8 cellular contexts compared by ENCODE assay signal in genomic region chr2:135052042-135052876, GRCh38. TPM values are rescaled to one million over a fixed set of nuclear protein-coding genes. Genes with fewer than 3 reads are reported as not detected.
DNase-seq lines count a peak whose midpoint lies in the region; ATAC-seq, FAIRE-seq and TF ChIP-seq lines count a peak whose summit lies in the region.

RAB3GAP1 (plus strand) TSS chr2:135052292; CDS start chr2:135052308, 16 bp downstream.

- 0 to 1% methylated on average over 45 of the region's 45 CpGs for WGBS in pancreas, 2 donors
- 0 to 1% methylated on average over 41 to 45 of the region's 45 CpGs for WGBS in thyroid gland, 2 donors

- H4K20me1 ChIP-seq in SU-DHL-6 (ENCODE audit: low read depth, low read length), result 0 out of 2 replicates have a peak, but pooled peaks cover 3% of the 10 kb centered on the region

- H3K27ac Mint-ChIP-seq in activated naive CD8-positive, alpha-beta T cell treated with anti-CD3 and anti-CD28 coated beads, Interleukin-2, amount 10 ng/mL, durations not matched to agents 7 days and 5 days, result peak within 1 kb of the TSS; percentile 99

- H3K36me3 Mint-ChIP-seq in activated naive CD8-positive, alpha-beta T cell treated with anti-CD3 and anti-CD28 coated beads, Interleukin-2, amount 10 ng/mL, durations not matched to agents 7 days and 5 days, result peaks cover 12% of the 10 kb centered on the region

- TF ChIP-seq POLR2A in GM10847 (IDR thresholded peaks at IDR 0.05; ENCODE audit: extremely low read depth, insufficient read length) (peak; percentile 63), thyroid gland (IDR thresholded peaks at IDR 0.05) (peak in 1 of 2 donors; percentile 51)

- H3K9me3 Mint-ChIP-seq in activated naive CD8-positive, alpha-beta T cell treated with anti-CD3 and anti-CD28 coated beads, Interleukin-2, amount 10 ng/mL, durations not matched to agents 7 days and 5 days, result no peaks in the 10 kb centered on the region

- H3K9me2 ChIP-seq in SU-DHL-6 (replicated peaks; ENCODE audit: insufficient read depth, low read length), result no peaks in the 10 kb centered on the region

- H3K9me3 ChIP-seq in SU-DHL-6 (ENCODE audit: insufficient read depth, low read length) (no peaks in the 10 kb centered on the region), pancreas (no peaks in the 10 kb centered on the region), thyroid gland (no peaks in the 10 kb centered on the region)

- DNase-seq in NCI-H1092 (lab: John Stamatoyannopoulos, UW) (peak; percentile 36), Right ventricle myocardium superior (peak; percentile 82), pancreas (peak; percentile 62 to 81 (median 73)), thyroid gland (peak; percentile 76)
- peak; percentile 92 for DNase-seq in activated naive CD8-positive, alpha-beta T cell treated with anti-CD3 and anti-CD28 coated beads, Interleukin-2, amount 10 ng/mL, durations not matched to agents 7 days and 5 days

- H3K27ac ChIP-seq in SU-DHL-6 (ENCODE audit: low read depth, low read length) (peak within 1 kb of the TSS; percentile 85), pancreas (peak within 1 kb of the TSS; percentile 83 to 97 (median 90)), thyroid gland (peak within 1 kb of the TSS; percentile 86 to 98 (median 96))

- peak within 1 kb of the TSS; percentile 73 for H3K4me2 ChIP-seq in SU-DHL-6 (ENCODE audit: low read depth, low read length, poor library complexity, severe bottlenecking)

- H2AFZ ChIP-seq in SU-DHL-6 (ENCODE audit: low read depth, low read length, severe bottlenecking), result peak within 1 kb of the TSS; percentile 85

- intact Hi-C loops in Right ventricle myocardium superior (cut with DNase I), result no loop called here
- intact Hi-C loops in pancreas (cut with DNase I), result no loop called here
- intact Hi-C loops in thyroid gland (cut with DNase I), result no loop called here

- H3K4me1 Mint-ChIP-seq in activated naive CD8-positive, alpha-beta T cell treated with anti-CD3 and anti-CD28 coated beads, Interleukin-2, amount 10 ng/mL, durations not matched to agents 7 days and 5 days, result peaks cover 34% of the 10 kb centered on the region

- H3K79me2 ChIP-seq in SU-DHL-6 (ENCODE audit: insufficient read depth, low read length), result peaks cover 51% of the 10 kb centered on the region

- FAIRE-seq in pancreas (lab: Jason Lieb, UNC), result no peak

- ATAC-seq in HG02610 (IDR thresholded peaks at IDR 0.05; ENCODE audit: unreplicated experiment), result peak; percentile 87
- peak; percentile 80 for ATAC-seq in activated naive CD8-positive, alpha-beta T cell treated with anti-CD3 and anti-CD28 coated beads, Interleukin-2, amount 10 ng/mL, durations not matched to agents 7 days and 5 days (ENCODE audit: low read depth)
- peak; percentile 93 for ATAC-seq in Right ventricle myocardium superior (ENCODE audit: poor library complexity)
- ATAC-seq in pancreas, result peak; percentile 90 to 94 (median 92)

- H3F3A ChIP-seq in SU-DHL-6 (ENCODE audit: insufficient read depth), result no peaks in the 10 kb centered on the region

- H3K4me3 ChIP-seq in SU-DHL-6 (ENCODE audit: insufficient read depth, low read length, poor library complexity, severe bottlenecking) (peak within 1 kb of the TSS; percentile 75), pancreas (peak within 1 kb of the TSS; percentile 47 to 78 (median 56)), thyroid gland (replicated peaks in 1 of 3) (peak within 1 kb of the TSS; percentile 61 to 91 (median 78))

- TF ChIP-seq CTCF in SU-DHL-6 (IDR thresholded peaks at IDR 0.05; ENCODE audit: insufficient read depth, low read length, poor library complexity, severe bottlenecking) (no peak), pancreas (IDR thresholded peaks at IDR 0.05) (no peak), thyroid gland (IDR thresholded peaks at IDR 0.05) (peak in 1 of 6 experiments; percentile 1)

- H3K4me1 ChIP-seq in pancreas (peaks cover 0 to 39% (median 28%) of the 10 kb centered on the region in 3 donors), thyroid gland (peaks cover 5 to 26% of the 10 kb centered on the region in 2 donors)

- H3K36me3 ChIP-seq in SU-DHL-6 (ENCODE audit: low read length) (peaks cover 6% of the 10 kb centered on the region; the same call in 1 of the 2 replicates), pancreas (no peaks in the 10 kb centered on the region), thyroid gland (no peaks in the 10 kb centered on the region)

- peak within 1 kb of the TSS; percentile 79 for H3K9ac ChIP-seq in SU-DHL-6 (ENCODE audit: low read length)

- peak within 1 kb of the TSS; percentile 96 for H3K4me3 Mint-ChIP-seq in activated naive CD8-positive, alpha-beta T cell treated with anti-CD3 and anti-CD28 coated beads, Interleukin-2, amount 10 ng/mL, durations not matched to agents 7 days and 5 days

- POLR2A ChIA-PET in activated naive CD8-positive, alpha-beta T cell treated with anti-CD3 and anti-CD28 coated beads, Interleukin-2, amount 10 ng/mL, durations not matched to agents 7 days and 5 days (lab: Charles Lee), result interaction anchor here (0.7 to 2.6 kb wide), 3 partner anchors 15 to 479 kb away, joined by 3 to 17 read pairs (median 4); partner anchors contain the start of genes R3HDM1 and ZRANB3

- H3K27me3 Mint-ChIP-seq in activated naive CD8-positive, alpha-beta T cell treated with anti-CD3 and anti-CD28 coated beads, Interleukin-2, amount 10 ng/mL, durations not matched to agents 7 days and 5 days, result peaks cover 3% of the 10 kb centered on the region

- no peaks in the 10 kb centered on the region for H3K27me3 ChIP-seq in SU-DHL-6 (ENCODE audit: low read length)
- H3K27me3 ChIP-seq in pancreas, result no peaks in the 10 kb centered on the region
- no peaks in the 10 kb centered on the region for H3K27me3 ChIP-seq in thyroid gland

RNA-seq across cellular contexts. Expression of gene RAB3GAP1, which starts in this region (rescaled TPM):
- total RNA-seq in activated naive CD8-positive, alpha-beta T cell treated with anti-CD3 and anti-CD28 coated beads, Interleukin-2, amount 10 ng/mL, durations not matched to agents 7 days and 5 days, result 10 to 100 TPM; 22.9 to 24.0 TPM
- total RNA-seq in Right ventricle myocardium superior (47.4 TPM), pancreas (10 to 100 TPM; 18.3 to 25.5 (median 23.5) TPM), thyroid gland (10 to 100 TPM; 53.0 to 74.5 (median 54.3) TPM)
- polyA plus RNA-seq in pancreas, result 10 to 100 TPM; 10.3 to 18.1 TPM

Comparison
In these comparisons a context has a peak if more than half of its experiments do, and no peak if none do; other contexts are left out.
1. Peak in every context shown above with its lines: DNase-seq, ATAC-seq, H3K4me3 ChIP-seq and H3K27ac ChIP-seq.
2. DNase-seq: peak in every context shown above with its lines; median percentile 92 in activated naive CD8-positive, alpha-beta T cell treated with anti-CD3 and anti-CD28 coated beads, Interleukin-2, amount 10 ng/mL, durations not matched to agents 7 days and 5 days; 82 in Right ventricle myocardium superior; 76 in thyroid gland; 73 in pancreas; 36 in NCI-H1092.